In genomic region chr15:64462492-64462891, GRCh38 we compare ENCODE assay signal across 10 cellular contexts. TPM values are rescaled to one million over a fixed set of nuclear protein-coding genes. Genes with fewer than 3 reads are reported as not detected.
DNase-seq lines count a peak whose midpoint lies in the region; ATAC-seq and TF ChIP-seq lines count a peak whose summit lies in the region.
"Had no signal": no experiment of that assay in that cellular context is flagged by ENCODE, and none has a peak within 500 bp of the region (broad histone marks: within the 10 kb centered on the region; RNA-seq: fewer than 3 reads in every experiment).

No MANE protein-coding gene starts in this region.

- H3K4me1 Mint-ChIP-seq in activated naive CD4-positive, alpha-beta T cell treated with anti-CD3 and anti-CD28 coated beads, Interleukin-2, amount 50 U/mL, for 24 hours, result peaks cover 85% of the 10 kb centered on the region
- peaks cover 69 to 77% of the 10 kb centered on the region in 2 donors for H3K4me1 Mint-ChIP-seq in immature natural killer cell

- H3K9me3 ChIP-seq in thoracic aorta (no peaks in the 10 kb centered on the region), tibial nerve (no peaks in the 10 kb centered on the region), prostate gland (no peaks in the 10 kb centered on the region)

- peak overlapping the region; percentile 79 for H3K4me3 ChIP-seq in thoracic aorta
- no peak overlapping the region for H3K4me3 ChIP-seq in tibial nerve
- no peak overlapping the region for H3K4me3 ChIP-seq in prostate gland

- no peaks in the 10 kb centered on the region for H3K9me3 Mint-ChIP-seq in activated naive CD4-positive, alpha-beta T cell treated with anti-CD3 and anti-CD28 coated beads, Interleukin-2, amount 50 U/mL, for 24 hours
- H3K9me3 Mint-ChIP-seq in activated naive CD4-positive, alpha-beta T cell treated with anti-CD3 and anti-CD28 coated beads, Interleukin-2, amount 50 U/mL, for 72 hours, result no peaks in the 10 kb centered on the region
- H3K9me3 Mint-ChIP-seq in immature natural killer cell, result no peaks in the 10 kb centered on the region
- H3K9me3 Mint-ChIP-seq: dendritic cell treated with granulocyte-macrophage colony-stimulating factor and Interleukin-4, amounts not matched to agents 40 ng/mL and 50 ng/mL, for 4 days had no signal

- intact Hi-C loops in prostate gland (cut with DNase I), result no loop called here

- H3K27me3 Mint-ChIP-seq in activated naive CD4-positive, alpha-beta T cell treated with anti-CD3 and anti-CD28 coated beads, Interleukin-2, amount 50 U/mL, for 24 hours, result no peaks in the 10 kb centered on the region
- peaks cover 0 to 14% (median 4%) of the 10 kb centered on the region in 3 donors for H3K27me3 Mint-ChIP-seq in immature natural killer cell (ENCODE audit: low read depth in 3 of 3)
- H3K27me3 Mint-ChIP-seq: dendritic cell treated with granulocyte-macrophage colony-stimulating factor and Interleukin-4, amounts not matched to agents 40 ng/mL and 50 ng/mL, for 4 days had no signal

- TF ChIP-seq CTCF in thoracic aorta (IDR thresholded peaks at IDR 0.05) (no peak), tibial nerve (IDR thresholded peaks at IDR 0.05) (no peak), prostate gland (IDR thresholded peaks at IDR 0.05) (no peak)

- H3K27ac Mint-ChIP-seq in activated naive CD4-positive, alpha-beta T cell treated with anti-CD3 and anti-CD28 coated beads, Interleukin-2, amount 50 U/mL, for 24 hours, result peak overlapping the region; percentile 90
- peak overlapping the region; percentile 91 to 96 for H3K27ac Mint-ChIP-seq in activated naive CD4-positive, alpha-beta T cell treated with anti-CD3 and anti-CD28 coated beads, Interleukin-2, amount 50 U/mL, for 72 hours
- peak overlapping the region in 5 of 6 donors; percentile 31 to 93 (median 90) for H3K27ac Mint-ChIP-seq in immature natural killer cell

- no peak for ATAC-seq in activated naive CD4-positive, alpha-beta T cell treated with anti-CD3 and anti-CD28 coated beads, Interleukin-2, amount 50 U/mL, for 72 hours
- ATAC-seq in thoracic aorta (ENCODE audit: insufficient number of reproducible peaks, low FRiP score, low read depth) (no peak), HG02970 (IDR thresholded peaks at IDR 0.05; ENCODE audit: low FRiP score, unreplicated experiment) (no peak)

- no peak for DNase-seq in activated naive CD4-positive, alpha-beta T cell treated with anti-CD3 and anti-CD28 coated beads, Interleukin-2, amount 50 U/mL, for 16 hours
- DNase-seq in activated naive CD4-positive, alpha-beta T cell treated with anti-CD3 and anti-CD28 coated beads, Interleukin-2, amount 50 U/mL, for 72 hours (ENCODE audit: low spot score in 2 of 2), result no peak
- no peak for DNase-seq in immature natural killer cell
- no peak for DNase-seq in thoracic aorta (ENCODE audit: low spot score)
- no peak for DNase-seq in tibial nerve (ENCODE audit: low spot score in 2 of 2)
- no peak for DNase-seq in prostate gland (ENCODE audit: low spot score)
- DNase-seq: NCI-H1694 had no signal

- H3K36me3 ChIP-seq in thoracic aorta, result no peaks in the 10 kb centered on the region
- H3K36me3 ChIP-seq in tibial nerve, result no peaks in the 10 kb centered on the region
- no peaks in the 10 kb centered on the region for H3K36me3 ChIP-seq in prostate gland

- H3K27me3 ChIP-seq in thoracic aorta (replicated peaks; ENCODE audit: insufficient read depth) (no peaks in the 10 kb centered on the region), tibial nerve (no peaks in the 10 kb centered on the region), prostate gland (replicated peaks; ENCODE audit: insufficient read depth) (no peaks in the 10 kb centered on the region)

- H3K4me3 Mint-ChIP-seq in activated naive CD4-positive, alpha-beta T cell treated with anti-CD3 and anti-CD28 coated beads, Interleukin-2, amount 50 U/mL, for 24 hours, result peak overlapping the region; percentile 91
- H3K4me3 Mint-ChIP-seq in immature natural killer cell, result peak overlapping the region; percentile 57 to 94 (median 89)

- TF ChIP-seq EP300 in tibial nerve (IDR thresholded peaks at IDR 0.05), result no peak

- H3K27ac ChIP-seq in thoracic aorta (no peak overlapping the region), tibial nerve (peak overlapping the region in 2 of 4 donors; percentile 90 to 96), prostate gland (peak overlapping the region in 1 of 2 donors; percentile 94)

- peaks cover 24 to 48% of the 10 kb centered on the region in 2 donors for H3K4me1 ChIP-seq in thoracic aorta (ENCODE audit: control insufficient read depth in 1 of 2, low read depth in 2 of 2)
- peaks cover 5 to 63% (median 36%) of the 10 kb centered on the region in 4 donors for H3K4me1 ChIP-seq in tibial nerve
- H3K4me1 ChIP-seq in prostate gland (replicated peaks), result peaks cover 21% of the 10 kb centered on the region

- peaks cover 5% of the 10 kb centered on the region for H3K36me3 Mint-ChIP-seq in activated naive CD4-positive, alpha-beta T cell treated with anti-CD3 and anti-CD28 coated beads, Interleukin-2, amount 50 U/mL, for 24 hours
- peaks cover 16 to 24% of the 10 kb centered on the region in 2 donors for H3K36me3 Mint-ChIP-seq in activated naive CD4-positive, alpha-beta T cell treated with anti-CD3 and anti-CD28 coated beads, Interleukin-2, amount 50 U/mL, for 72 hours
- no peaks in the 10 kb centered on the region for H3K36me3 Mint-ChIP-seq in immature natural killer cell

- TF ChIP-seq POLR2A in tibial nerve (IDR thresholded peaks at IDR 0.05) (no peak), prostate gland (IDR thresholded peaks at IDR 0.05) (no peak)

RNA-seq across cellular contexts. Expression of gene ZNF609, which starts 2.1 kb away (rescaled TPM):
- 10 to 100 TPM; 35.4 to 53.0 TPM for total RNA-seq in activated naive CD4-positive, alpha-beta T cell treated with anti-CD3 and anti-CD28 coated beads, Interleukin-2, amount 50 U/mL, for 72 hours
- 10 to 100 TPM in 1 of 3 donors, 1 to 10 TPM in 1, under 1 TPM in 1; 0.04 to 11.3 (median 2.6) TPM for polyA plus RNA-seq in immature natural killer cell
- total RNA-seq in thoracic aorta, result 10 to 100 TPM; 25.2 to 38.8 TPM
- total RNA-seq in tibial nerve, result 10 to 100 TPM; 22.9 to 38.7 (median 27.1) TPM
- 10 to 100 TPM; 29.1 to 45.7 TPM for total RNA-seq in prostate gland
